3 cellular contexts compared by ENCODE assay signal in genomic region chr9:95775191-95775590, GRCh38.
A peak's percentile ranks its signal among the peaks of the same experiment; 100 is the strongest.
TF ChIP-seq lines count a peak whose summit lies in the region.

No MANE protein-coding gene starts in this region.

TF ChIP-seq in HepG2, 621 proteins besides CTCF, POLR2A, EP300 and RAD21 (continues in another document):
- TF ChIP-seq CCDC6 (CRISPR knock-in tag; IDR thresholded peaks at IDR 0.05) = no peak
- TF ChIP-seq ZBTB33 (CRISPR knock-in tag; IDR thresholded peaks at IDR 0.05) = peak; percentile 26; the same call in 1 of the 2 replicates
- TF ChIP-seq TCF7L2 (IDR thresholded peaks at IDR 0.05; ENCODE audit: low read depth, low read length) = no peak
- TF ChIP-seq THAP11 (CRISPR knock-in tag; IDR thresholded peaks at IDR 0.05) = peak; percentile 74
- no peak for TF ChIP-seq ZFP41 (CRISPR knock-in tag; IDR thresholded peaks at IDR 0.05; ENCODE audit: borderline replicate concordance)
- TF ChIP-seq ZNF414 (CRISPR knock-in tag; IDR thresholded peaks at IDR 0.05) = no peak
- peak; percentile 63 for TF ChIP-seq ZNF143 (CRISPR knock-in tag; IDR thresholded peaks at IDR 0.05)
- no peak for TF ChIP-seq ARID2 (CRISPR knock-in tag; IDR thresholded peaks at IDR 0.05; ENCODE audit: borderline replicate concordance)

TF ChIP-seq in IMR-90, 13 proteins besides CTCF, POLR2A, EP300 and RAD21:
- no peak for TF ChIP-seq RCOR1 (IDR thresholded peaks at IDR 0.05; ENCODE audit: insufficient replicate concordance, low read length)
- no peak for TF ChIP-seq BHLHE40 (IDR thresholded peaks at IDR 0.05; ENCODE audit: low read depth, low read length)
- no peak for TF ChIP-seq NFE2L2 (IDR thresholded peaks at IDR 0.05; ENCODE audit: low read depth, low read length)

TF ChIP-seq in H1, 55 proteins besides CTCF, POLR2A, EP300 and RAD21:
- no peak for TF ChIP-seq MAX (IDR thresholded peaks at IDR 0.05)
- peak; percentile 33; the same call in 1 of the 2 replicates for TF ChIP-seq SIX5 (IDR thresholded peaks at IDR 0.05; ENCODE audit: low read depth, low read length)
- TF ChIP-seq POLR2AphosphoS5 (IDR thresholded peaks at IDR 0.05; ENCODE audit: low read depth, low read length) = no peak
